ENCODE assay signal across 13 cellular contexts in genomic region chr5:73901455-73901854, GRCh38.
DNase-seq lines count a peak whose midpoint lies in the region; ATAC-seq and TF ChIP-seq lines count a peak whose summit lies in the region.
"Had no signal": no experiment of that assay in that cellular context is flagged by ENCODE, and none has a peak within 500 bp of the region (broad histone marks: within the 10 kb centered on the region; RNA-seq: fewer than 3 reads in every experiment).

No MANE protein-coding gene starts in this region.

- no TSS peak for BruUV-seq in mammary epithelial cell (replicated peaks; lab: Mats Ljungman, UMichigan)

- H3K9me3 Mint-ChIP-seq in neural crest cell: no peaks in the 10 kb centered on the region
- H3K9me3 Mint-ChIP-seq in activated CD8-positive, alpha-beta memory T cell treated with anti-CD3 and anti-CD28 coated beads, Interleukin-2, amount 10 ng/mL, durations not matched to agents 7 days and 5 days (ENCODE audit: low read depth): no peaks in the 10 kb centered on the region

- H3K79me2 ChIP-seq in DND-41 (ENCODE audit: insufficient read depth, low read length) (no peaks in the 10 kb centered on the region), MM.1S (ENCODE audit: low read length) (no peaks in the 10 kb centered on the region), mammary epithelial cell (ENCODE audit: insufficient read depth, low read length) (no peaks in the 10 kb centered on the region)

- TF ChIP-seq CTCF in DND-41 (IDR thresholded peaks at IDR 0.05; ENCODE audit: borderline replicate concordance, extremely low read depth, low read length, poor library complexity, severe bottlenecking) (peak; percentile 19), MM.1S (IDR thresholded peaks at IDR 0.05; ENCODE audit: low read length) (peak; percentile 31), mammary epithelial cell (conservative IDR thresholded peaks at IDR 0.05 in 1 of 2, IDR thresholded peaks at IDR 0.05 in 1 of 2; ENCODE audit: extremely low read depth in 1 of 2, insufficient read depth in 1 of 2, low read depth in 1 of 2, low read length in 2 of 2) (peak in 1 of 2 donors; percentile 32), neural crest cell (conservative IDR thresholded peaks at IDR 0.05) (no peak)

- H3K27me3 Mint-ChIP-seq in neural crest cell (ENCODE audit: low read depth): no peaks in the 10 kb centered on the region
- peaks cover 50% of the 10 kb centered on the region for H3K27me3 Mint-ChIP-seq in activated CD8-positive, alpha-beta memory T cell treated with anti-CD3 and anti-CD28 coated beads, Interleukin-2, amount 10 ng/mL, durations not matched to agents 7 days and 5 days

- CTCF ChIA-PET in mammary epithelial cell (lab: Charles Lee; ENCODE audit: low non-redundant PET): no interaction called here
- CTCF ChIA-PET in activated CD8-positive, alpha-beta memory T cell treated with anti-CD3 and anti-CD28 coated beads, Interleukin-2, amount 10 ng/mL, durations not matched to agents 7 days and 5 days (lab: Charles Lee): interaction anchor here (1.2 to 2.4 kb wide), 5 partner anchors 18 to 748 kb away, joined by 4 to 29 read pairs (median 11); partner anchors contain the start of gene ENC1

- dilution Hi-C loops in mammary epithelial cell (cut with HindIII; ENCODE audit: low sequenced_read_pairs): loop anchor here (10.0 to 25.0 kb wide), 4 partner anchors 111 to 986 kb away; no protein-coding TSS in a partner anchor

- H2AFZ ChIP-seq in DND-41 (ENCODE audit: low read depth, low read length) (no peak overlapping the region), MM.1S (ENCODE audit: low read length) (no peak overlapping the region), mammary epithelial cell (ENCODE audit: low read depth, low read length) (no peak overlapping the region)

- H3K27ac ChIP-seq in DND-41 (ENCODE audit: low read length) (no peak overlapping the region), MM.1S (ENCODE audit: low read length) (no peak overlapping the region), mammary epithelial cell (ENCODE audit: insufficient read depth, low read depth, low read length) (peak overlapping the region; percentile 96)

- H3K4me1 Mint-ChIP-seq in neural crest cell: peaks cover 55% of the 10 kb centered on the region
- peaks cover 16% of the 10 kb centered on the region for H3K4me1 Mint-ChIP-seq in activated CD8-positive, alpha-beta memory T cell treated with anti-CD3 and anti-CD28 coated beads, Interleukin-2, amount 10 ng/mL, durations not matched to agents 7 days and 5 days

- no peaks in the 10 kb centered on the region for H3K36me3 Mint-ChIP-seq in neural crest cell (ENCODE audit: low read depth)
- H3K36me3 Mint-ChIP-seq in activated CD8-positive, alpha-beta memory T cell treated with anti-CD3 and anti-CD28 coated beads, Interleukin-2, amount 10 ng/mL, durations not matched to agents 7 days and 5 days: no peaks in the 10 kb centered on the region
- H3K36me3 Mint-ChIP-seq: mesothelial cell of epicardium had no signal

- H3K4me3 ChIP-seq in DND-41 (ENCODE audit: low read depth in 1 of 2, low read length in 2 of 2) (no peak overlapping the region), MM.1S (ENCODE audit: low read length) (no peak overlapping the region), mammary epithelial cell (replicated peaks in 1 of 3; ENCODE audit: insufficient read depth in 1 of 3, low read depth in 2 of 3, low read length in 3 of 3) (peak overlapping the region in 2 of 3 experiments; percentile 13 to 23)

- H3K36me3 ChIP-seq in DND-41 (ENCODE audit: insufficient read depth, low read length) (no peaks in the 10 kb centered on the region), MM.1S (replicated peaks; ENCODE audit: insufficient read depth, low read length) (no peaks in the 10 kb centered on the region), mammary epithelial cell (ENCODE audit: insufficient read depth, low read length) (peaks cover 15% of the 10 kb centered on the region)

- no peaks in the 10 kb centered on the region for H3K9me2 ChIP-seq in MM.1S (replicated peaks; ENCODE audit: insufficient read depth, low read length)

- no peak overlapping the region for H3K4me2 ChIP-seq in DND-41 (ENCODE audit: insufficient read depth, low read length)
- no peak overlapping the region for H3K4me2 ChIP-seq in MM.1S (ENCODE audit: low read depth, low read length)
- H3K4me2 ChIP-seq in mammary epithelial cell (ENCODE audit: insufficient read depth, low read depth, low read length): peak overlapping the region; percentile 65

- peak overlapping the region; percentile 83 for H3K27ac Mint-ChIP-seq in neural crest cell (ENCODE audit: unreplicated experiment)
- H3K27ac Mint-ChIP-seq in activated CD8-positive, alpha-beta memory T cell treated with anti-CD3 and anti-CD28 coated beads, Interleukin-2, amount 10 ng/mL, durations not matched to agents 7 days and 5 days: no peak overlapping the region
- H3K27ac Mint-ChIP-seq: mesothelial cell of epicardium had no signal

- peaks cover 8% of the 10 kb centered on the region for H3K27me3 ChIP-seq in DND-41 (ENCODE audit: insufficient read depth, low read length, poor library complexity)
- no peaks in the 10 kb centered on the region for H3K27me3 ChIP-seq in MM.1S (replicated peaks; ENCODE audit: insufficient read depth, low read length)
- H3K27me3 ChIP-seq in mammary epithelial cell (ENCODE audit: insufficient read depth, low read length): no peaks in the 10 kb centered on the region

- no peak overlapping the region for H3K4me3 Mint-ChIP-seq in neural crest cell
- H3K4me3 Mint-ChIP-seq in activated CD8-positive, alpha-beta memory T cell treated with anti-CD3 and anti-CD28 coated beads, Interleukin-2, amount 10 ng/mL, durations not matched to agents 7 days and 5 days: no peak overlapping the region
- H3K4me3 Mint-ChIP-seq: mesothelial cell of epicardium had no signal

- ATAC-seq in DND-41 (ENCODE audit: insufficient read depth, low read depth) (no peak), sciatic nerve (no peak)
- ATAC-seq in activated CD8-positive, alpha-beta memory T cell treated with anti-CD3 and anti-CD28 coated beads, Interleukin-2, amount 10 ng/mL, durations not matched to agents 7 days and 5 days: no peak
- no peak for ATAC-seq in activated CD4-positive, CD25-positive, alpha-beta regulatory T cell treated with anti-CD3 and anti-CD28 coated beads, Interleukin-2, amount 50 U/mL, for 24 hours
- ATAC-seq: Right ventricle myocardium inferior had no signal

- H3K9me3 ChIP-seq in DND-41 (ENCODE audit: insufficient read depth, low read length, severe bottlenecking) (no peaks in the 10 kb centered on the region), MM.1S (replicated peaks; ENCODE audit: insufficient read depth, low read length) (no peaks in the 10 kb centered on the region), mammary epithelial cell (replicated peaks; ENCODE audit: insufficient read depth, low read length) (no peaks in the 10 kb centered on the region)

- H4K20me1 ChIP-seq in DND-41 (ENCODE audit: insufficient read depth, low read length) (no peaks in the 10 kb centered on the region), MM.1S (ENCODE audit: insufficient read depth, low read length) (no peaks in the 10 kb centered on the region), mammary epithelial cell (ENCODE audit: insufficient read depth, low read length) (no peaks in the 10 kb centered on the region)

- intact Hi-C loops in mammary epithelial cell (cut with micrococcal nuclease) (loop anchor here (5.0 to 10.0 kb wide), 6 partner anchors 81 to 1013 kb away; no protein-coding TSS in a partner anchor), sciatic nerve (cut with DNase I) (loop anchor here (5.0 kb wide), 1 partner anchor 746 kb away; no protein-coding TSS in a partner anchor)

- in situ Hi-C loops in mammary epithelial cell (cut with MboI; ENCODE audit: low sequenced_read_pairs in 2 of 2): loop anchor here (5.0 to 25.0 kb wide), 3 partner anchors 741 to 1011 kb away; partner anchors contain the start of gene ENC1 (in 1 of the 2)

- peaks cover 3% of the 10 kb centered on the region; the same call in 1 of the 2 replicates for H3F3A ChIP-seq in MM.1S (ENCODE audit: insufficient read depth, low read length)

- WGBS in mammary epithelial cell (ENCODE audit: low coverage, missing lambda C conversion rate): 2% methylated on average over 4 of the region's 4 CpGs

- H3K4me1 ChIP-seq in DND-41 (ENCODE audit: insufficient read depth, low read length) (no peaks in the 10 kb centered on the region), MM.1S (ENCODE audit: low read length) (peaks cover 13% of the 10 kb centered on the region), mammary epithelial cell (ENCODE audit: insufficient read depth, low read length) (peaks cover 32% of the 10 kb centered on the region)

- H3K9ac ChIP-seq in DND-41 (ENCODE audit: low read depth, low read length) (no peak overlapping the region), MM.1S (ENCODE audit: low read length) (no peak overlapping the region), mammary epithelial cell (ENCODE audit: insufficient read depth, low read length) (peak overlapping the region; percentile 81)

- no peak for DNase-seq in DND-41
- peak; percentile 33 for DNase-seq in MM.1S
- no peak for DNase-seq in mammary epithelial cell
- no peak for DNase-seq in neural crest cell (ENCODE audit: low read depth, low spot score)
- DNase-seq in dedifferentiated amniotic fluid mesenchymal stem cell (ENCODE audit: extremely low spot score): no peak
- DNase-seq in activated CD8-positive, alpha-beta memory T cell treated with anti-CD3 and anti-CD28 coated beads, Interleukin-2, amount 10 ng/mL, durations not matched to agents 7 days and 5 days: no peak
- DNase-seq in sciatic nerve (ENCODE audit: low spot score): no peak
- DNase-seq: activated CD4-positive, alpha-beta T cell treated with anti-CD3 and anti-CD28 coated beads, Interleukin-2, amount 50 U/mL, for 4 hours; amniotic stem cell; NCI-H1092 treated with DMSO at 0.1 percent for 48 hours had no signal

Comparison
In these comparisons a context has a peak if more than half of its experiments do, and no peak if none do; other contexts are left out.
1. H3K4me3 ChIP-seq: peak in mammary epithelial cell (2 of 3); none in DND-41 (0 of 2) and MM.1S (single experiment).